In the genomic region with DNA sequence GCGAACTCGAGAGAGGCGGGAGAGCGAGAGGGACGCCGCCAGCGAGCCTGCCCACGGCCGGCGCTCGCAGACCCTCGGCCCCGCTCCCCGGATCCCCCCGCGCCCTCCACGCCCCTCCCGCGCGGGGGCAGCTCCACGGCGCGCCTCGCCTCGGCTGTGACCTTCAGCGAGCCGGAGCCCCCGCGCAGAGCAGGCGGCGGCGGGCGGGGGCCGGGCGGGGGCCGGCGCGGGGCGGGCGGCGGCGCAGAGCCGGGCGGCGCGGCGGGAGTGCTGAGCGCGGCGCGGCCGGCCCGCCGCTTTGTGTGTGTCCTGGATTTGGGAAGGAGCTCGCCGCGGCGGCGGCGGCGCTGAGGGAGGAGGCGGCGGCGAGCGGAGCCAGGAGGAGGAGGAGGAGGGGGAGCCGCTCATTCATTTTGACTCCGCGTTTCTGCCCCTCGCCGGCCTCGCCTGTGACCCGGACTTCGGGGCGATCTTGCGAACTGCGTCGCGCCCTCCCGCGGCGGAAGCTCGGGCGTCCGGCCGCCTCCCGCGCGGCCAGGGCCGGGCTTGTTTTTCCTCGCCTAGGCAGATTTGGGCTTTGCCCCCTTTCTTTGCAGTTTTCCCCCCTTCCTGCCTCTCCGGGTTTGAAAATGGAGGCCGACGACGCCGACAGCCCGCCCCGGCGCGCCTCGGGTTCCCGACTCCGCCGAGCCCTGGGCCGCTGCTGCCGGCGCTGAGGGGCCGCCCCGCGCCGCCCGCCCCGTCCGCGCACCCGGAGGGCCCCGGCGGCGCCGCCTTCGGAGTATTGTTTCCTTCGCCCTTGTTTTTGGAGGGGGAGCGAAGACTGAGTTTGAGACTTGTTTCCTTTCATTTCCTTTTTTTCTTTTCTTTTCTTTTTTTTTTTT, we compare ENCODE assay signal across 8 cellular contexts. TPM values are rescaled to one million over a fixed set of nuclear protein-coding genes. Genes with fewer than 3 reads are reported as not detected.
DNase-seq lines count a peak whose midpoint lies in the region; ATAC-seq and TF ChIP-seq lines count a peak whose summit lies in the region.

No MANE protein-coding gene starts in this region.

- H3K9ac ChIP-seq in DND-41 (ENCODE audit: low read depth, low read length) (peak overlapping the region; percentile 73), HUES6 (ENCODE audit: low read length) (peak overlapping the region; percentile 84), liver (ENCODE audit: low read depth in 1 of 2, low read length in 2 of 2) (peak overlapping the region in 1 of 2 donors; percentile 38)

- H3K36me3 ChIP-seq in DND-41 (ENCODE audit: insufficient read depth, low read length): no peaks in the 10 kb centered on the region
- no peaks in the 10 kb centered on the region for H3K36me3 ChIP-seq in HUES6 (ENCODE audit: control insufficient read depth, insufficient read depth, low read length)
- no peaks in the 10 kb centered on the region for H3K36me3 ChIP-seq in liver (ENCODE audit: control insufficient read depth in 4 of 4, insufficient read depth in 3 of 4, low read depth in 1 of 4, low read length in 3 of 4)

- peaks cover 44% of the 10 kb centered on the region for H4K20me1 ChIP-seq in DND-41 (ENCODE audit: insufficient read depth, low read length)

- H2AFZ ChIP-seq in DND-41 (ENCODE audit: low read depth, low read length): peak overlapping the region; percentile 75

- peak overlapping the region; percentile 70 for H3K27ac ChIP-seq in DND-41 (ENCODE audit: low read length)
- peak overlapping the region; percentile 92 for H3K27ac ChIP-seq in HUES6 (ENCODE audit: low read depth, low read length)
- H3K27ac ChIP-seq in liver (ENCODE audit: low read depth in 1 of 2, low read length in 2 of 2): peak overlapping the region; percentile 57 to 68

- peaks cover 51% of the 10 kb centered on the region for H3K27me3 ChIP-seq in DND-41 (ENCODE audit: insufficient read depth, low read length, poor library complexity)
- H3K27me3 ChIP-seq in HUES6 (ENCODE audit: control insufficient read depth, insufficient read depth, low read length): no peaks in the 10 kb centered on the region
- peaks cover 0 to 10% (median 6%) of the 10 kb centered on the region in 4 donors for H3K27me3 ChIP-seq in liver (ENCODE audit: control insufficient read depth in 4 of 4, insufficient read depth in 4 of 4, low read length in 3 of 4)

- H3K4me3 ChIP-seq in DND-41 (ENCODE audit: low read depth in 1 of 2, low read length in 2 of 2): peak overlapping the region; percentile 47 to 74; a peak in 3 of 4 replicates
- H3K4me3 ChIP-seq in HUES6 (ENCODE audit: low read depth, low read length): peak overlapping the region; percentile 81
- H3K4me3 ChIP-seq in liver (ENCODE audit: low read depth in 1 of 3, low read length in 3 of 3): peak overlapping the region; percentile 35 to 92 (median 61)

- H3K79me2 ChIP-seq in DND-41 (ENCODE audit: insufficient read depth, low read length): peaks cover 46% of the 10 kb centered on the region

- H3K4me1 ChIP-seq in DND-41 (ENCODE audit: insufficient read depth, low read length): peaks cover 52% of the 10 kb centered on the region
- peaks cover 21% of the 10 kb centered on the region for H3K4me1 ChIP-seq in HUES6 (ENCODE audit: control insufficient read depth, insufficient read depth, low read length)
- peaks cover 4 to 34% (median 11%) of the 10 kb centered on the region in 4 donors for H3K4me1 ChIP-seq in liver (ENCODE audit: control insufficient read depth in 4 of 4, insufficient read depth in 4 of 4, low read length in 3 of 4)

- H3K9me3 ChIP-seq in DND-41 (ENCODE audit: insufficient read depth, low read length, severe bottlenecking): no peaks in the 10 kb centered on the region
- no peaks in the 10 kb centered on the region for H3K9me3 ChIP-seq in HUES6 (ENCODE audit: control insufficient read depth, insufficient read depth, low read depth, low read length)
- peaks cover 0 to 5% (median 0%) of the 10 kb centered on the region in 4 donors for H3K9me3 ChIP-seq in liver (ENCODE audit: control insufficient read depth in 4 of 4, low read length in 3 of 4)

- TF ChIP-seq CTCF in DND-41 (IDR thresholded peaks at IDR 0.05; ENCODE audit: borderline replicate concordance, extremely low read depth, low read length, poor library complexity, severe bottlenecking): no peak
- no peak for TF ChIP-seq CTCF in liver (IDR thresholded peaks at IDR 0.05; ENCODE audit: low read depth, low read length, missing input control)

- WGBS in liver: 1% methylated on average over 122 of the region's 122 CpGs

- H3K4me2 ChIP-seq in DND-41 (ENCODE audit: insufficient read depth, low read length): peak overlapping the region; percentile 97

- ATAC-seq in DND-41 (ENCODE audit: insufficient read depth, low read depth) (peak; percentile 28), GM21423 (IDR thresholded peaks at IDR 0.05; ENCODE audit: unreplicated experiment) (peak; percentile 17)
- peak; percentile 7 to 11 for ATAC-seq in activated CD4-positive, CD25-positive, alpha-beta regulatory T cell treated with anti-CD3 and anti-CD28 coated beads, Interleukin-2, amount 50 U/mL, for 24 hours

- no peak for TF ChIP-seq RAD21 in liver (IDR thresholded peaks at IDR 0.05)

- DNase-seq in DND-41 (peak; percentile 47), dedifferentiated amniotic fluid mesenchymal stem cell (ENCODE audit: extremely low spot score) (peak; percentile 17), mesenteric fat pad (ENCODE audit: low spot score) (no peak)
- peak; percentile 1 for DNase-seq in stimulated activated CD8-positive, alpha-beta memory T cell treated with anti-CD3 and anti-CD28 coated beads, Interleukin-15, amount 100 ng/mL, for 24 hours (ENCODE audit: low read depth)

TF ChIP-seq in liver, 16 proteins besides CTCF, POLR2A, EP300 and RAD21:
- TF ChIP-seq, protein P1, sequence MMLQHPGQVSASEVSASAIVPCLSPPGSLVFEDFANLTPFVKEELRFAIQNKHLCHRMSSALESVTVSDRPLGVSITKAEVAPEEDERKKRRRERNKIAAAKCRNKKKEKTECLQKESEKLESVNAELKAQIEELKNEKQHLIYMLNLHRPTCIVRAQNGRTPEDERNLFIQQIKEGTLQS (IDR thresholded peaks at IDR 0.05): no peak
- TF ChIP-seq HNF4G (IDR thresholded peaks at IDR 0.05) (no peak), FOXA1 (IDR thresholded peaks at IDR 0.05) (no peak), JUND (IDR thresholded peaks at IDR 0.05) (no peak), EGR1 (IDR thresholded peaks at IDR 0.05; ENCODE audit: low read depth in 2 of 2) (no peak), GABPA (IDR thresholded peaks at IDR 0.05 in 1 of 2, conservative IDR thresholded peaks at IDR 0.05 in 1 of 2) (no peak), MAX (IDR thresholded peaks at IDR 0.05) (no peak), NR2F2 (IDR thresholded peaks at IDR 0.05) (no peak), ZBTB33 (IDR thresholded peaks at IDR 0.05) (no peak), HNF4A (conservative IDR thresholded peaks at IDR 0.05) (no peak)
TF ChIP-seq in liver: peak in this region for 0.

RNA-seq across cellular contexts. Expression of gene IGF1R, which starts 0.6 kb away (rescaled TPM):
- 10 to 100 TPM in 1 of 2 donors, 1 to 10 TPM in 1; 5.7 to 10.3 TPM for total RNA-seq in liver
- polyA plus RNA-seq in liver: under 1 TPM; 0.69 to 0.71 TPM
- 29.2 TPM for total RNA-seq in mesenteric fat pad
